In genomic region chr14:50836515-50836914, GRCh38 we compare ENCODE assay signal across 1 cellular context.
TF ChIP-seq lines count a peak whose summit lies in the region.

No MANE protein-coding gene starts in this region.

TF ChIP-seq in HepG2, 621 proteins besides CTCF, POLR2A, EP300 and RAD21:
- TF ChIP-seq NR2C2 (CRISPR knock-in tag; IDR thresholded peaks at IDR 0.05; ENCODE audit: borderline replicate concordance) (no peak), MLX (CRISPR knock-in tag; IDR thresholded peaks at IDR 0.05) (peak; percentile 70), ZNF337 (CRISPR knock-in tag; IDR thresholded peaks at IDR 0.05; ENCODE audit: borderline replicate concordance, low read depth) (no peak), ZNF768 (CRISPR knock-in tag; IDR thresholded peaks at IDR 0.05) (peak; percentile 40; the same call in 1 of the 2 replicates), FOXA3 (CRISPR knock-in tag; IDR thresholded peaks at IDR 0.05) (0 out of 2 replicates have a peak, but pooled peaks have one; percentile 15), AGO1 (IDR thresholded peaks at IDR 0.05; ENCODE audit: low read depth, low read length, poor library complexity, severe bottlenecking) (no peak), SALL1 (CRISPR knock-in tag; IDR thresholded peaks at IDR 0.05) (peak; percentile 35; the same call in 1 of the 2 replicates), FOSL2 (CRISPR knock-in tag; IDR thresholded peaks at IDR 0.05) (peak; percentile 73), GATAD2A (CRISPR knock-in tag; IDR thresholded peaks at IDR 0.05) (peak; percentile 27; the same call in 1 of the 2 replicates), TEAD3 (CRISPR knock-in tag; optimal IDR thresholded peaks at IDR 0.05; ENCODE audit: borderline replicate concordance) (peak; percentile 40), ZMYM2 (CRISPR knock-in tag; IDR thresholded peaks at IDR 0.05) (no peak), GATAD1 (CRISPR knock-in tag; IDR thresholded peaks at IDR 0.05) (no peak), ZNF740 (CRISPR knock-in tag; IDR thresholded peaks at IDR 0.05) (no peak), NFYB (CRISPR knock-in tag; IDR thresholded peaks at IDR 0.05) (no peak), ZNF44 (CRISPR knock-in tag; IDR thresholded peaks at IDR 0.05) (no peak), KDM2A (CRISPR knock-in tag; IDR thresholded peaks at IDR 0.05; ENCODE audit: borderline replicate concordance, low read depth) (0 out of 2 replicates have a peak, but pooled peaks have one; percentile 27), HMG20A (CRISPR knock-in tag; IDR thresholded peaks at IDR 0.05; ENCODE audit: borderline replicate concordance) (peak; percentile 36; the same call in 1 of the 2 replicates), SAP130 (CRISPR knock-in tag; IDR thresholded peaks at IDR 0.05; ENCODE audit: low read depth) (peak; percentile 60), FOXO1 (CRISPR knock-in tag; IDR thresholded peaks at IDR 0.05) (no peak), DBP (CRISPR knock-in tag; IDR thresholded peaks at IDR 0.05; ENCODE audit: not compliant biosample characterization) (no peak), HNRNPUL1 (IDR thresholded peaks at IDR 0.05; ENCODE audit: low read depth, low read length) (no peak), CC2D1A (CRISPR knock-in tag; IDR thresholded peaks at IDR 0.05) (no peak), RXRB (CRISPR knock-in tag; IDR thresholded peaks at IDR 0.05; ENCODE audit: borderline replicate concordance) (0 out of 2 replicates have a peak, but pooled peaks have one; percentile 32), ZNF232 (CRISPR knock-in tag; IDR thresholded peaks at IDR 0.05; ENCODE audit: borderline replicate concordance) (no peak), RARA (CRISPR knock-in tag; IDR thresholded peaks at IDR 0.05) (peak; percentile 47), FOXK1 (CRISPR knock-in tag; IDR thresholded peaks at IDR 0.05; ENCODE audit: borderline replicate concordance, low read depth) (no peak), ZNF350 (CRISPR knock-in tag; IDR thresholded peaks at IDR 0.05; ENCODE audit: borderline replicate concordance, low read depth) (no peak), PPARG (CRISPR knock-in tag; conservative IDR thresholded peaks at IDR 0.05) (no peak), BCL6 (CRISPR knock-in tag; IDR thresholded peaks at IDR 0.05) (peak; percentile 48; the same call in 1 of the 2 replicates)
- TF ChIP-seq, protein P1, sequence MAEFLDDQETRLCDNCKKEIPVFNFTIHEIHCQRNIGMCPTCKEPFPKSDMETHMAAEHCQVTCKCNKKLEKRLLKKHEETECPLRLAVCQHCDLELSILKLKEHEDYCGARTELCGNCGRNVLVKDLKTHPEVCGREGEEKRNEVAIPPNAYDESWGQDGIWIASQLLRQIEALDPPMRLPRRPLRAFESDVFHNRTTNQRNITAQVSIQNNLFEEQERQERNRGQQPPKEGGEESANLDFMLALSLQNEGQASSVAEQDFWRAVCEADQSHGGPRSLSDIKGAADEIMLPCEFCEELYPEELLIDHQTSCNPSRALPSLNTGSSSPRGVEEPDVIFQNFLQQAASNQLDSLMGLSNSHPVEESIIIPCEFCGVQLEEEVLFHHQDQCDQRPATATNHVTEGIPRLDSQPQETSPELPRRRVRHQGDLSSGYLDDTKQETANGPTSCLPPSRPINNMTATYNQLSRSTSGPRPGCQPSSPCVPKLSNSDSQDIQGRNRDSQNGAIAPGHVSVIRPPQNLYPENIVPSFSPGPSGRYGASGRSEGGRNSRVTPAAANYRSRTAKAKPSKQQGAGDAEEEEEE (CRISPR knock-in tag; IDR thresholded peaks at IDR 0.05; ENCODE audit: borderline replicate concordance): no peak
- TF ChIP-seq, protein P2, sequence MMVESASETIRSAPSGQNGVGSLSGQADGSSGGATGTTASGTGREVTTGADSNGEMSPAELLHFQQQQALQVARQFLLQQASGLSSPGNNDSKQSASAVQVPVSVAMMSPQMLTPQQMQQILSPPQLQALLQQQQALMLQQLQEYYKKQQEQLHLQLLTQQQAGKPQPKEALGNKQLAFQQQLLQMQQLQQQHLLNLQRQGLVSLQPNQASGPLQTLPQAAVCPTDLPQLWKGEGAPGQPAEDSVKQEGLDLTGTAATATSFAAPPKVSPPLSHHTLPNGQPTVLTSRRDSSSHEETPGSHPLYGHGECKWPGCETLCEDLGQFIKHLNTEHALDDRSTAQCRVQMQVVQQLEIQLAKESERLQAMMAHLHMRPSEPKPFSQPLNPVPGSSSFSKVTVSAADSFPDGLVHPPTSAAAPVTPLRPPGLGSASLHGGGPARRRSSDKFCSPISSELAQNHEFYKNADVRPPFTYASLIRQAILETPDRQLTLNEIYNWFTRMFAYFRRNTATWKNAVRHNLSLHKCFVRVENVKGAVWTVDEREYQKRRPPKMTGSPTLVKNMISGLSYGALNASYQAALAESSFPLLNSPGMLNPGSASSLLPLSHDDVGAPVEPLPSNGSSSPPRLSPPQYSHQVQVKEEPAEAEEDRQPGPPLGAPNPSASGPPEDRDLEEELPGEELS (CRISPR knock-in tag; IDR thresholded peaks at IDR 0.05): no peak
